ENCODE assay signal across 8 cellular contexts in genomic region chr13:30394798-30395191, GRCh38. TPM values are rescaled to one million over a fixed set of nuclear protein-coding genes. Genes with fewer than 3 reads are reported as not detected.
A peak's percentile ranks its signal among the peaks of the same experiment; 100 is the strongest.
DNase-seq lines count a peak whose midpoint lies in the region; ATAC-seq, FAIRE-seq and TF ChIP-seq lines count a peak whose summit lies in the region.

No MANE protein-coding gene starts in this region.

- H3K9me1 ChIP-seq in keratinocyte (ENCODE audit: control insufficient read depth, extremely low read depth, insufficient read depth, low read length) = no peaks in the 10 kb centered on the region

- H3K4me3 Mint-ChIP-seq in activated naive CD8-positive, alpha-beta T cell = peak overlapping the region; percentile 87
- peak overlapping the region; percentile 84 for H3K4me3 Mint-ChIP-seq in stimulated activated naive CD8-positive, alpha-beta T cell treated with anti-CD3 and anti-CD28 coated beads, Interleukin-15, Interleukin-2, amounts not matched to agents 100 ng/mL and 50 ng/mL, for 24 hours

- H2AFZ ChIP-seq in keratinocyte (ENCODE audit: control insufficient read depth, low read length) = peak overlapping the region; percentile 90

- H3K4me3 ChIP-seq in AG09309 (ENCODE audit: control insufficient read depth, low read depth, low read length) (peak overlapping the region; percentile 52), keratinocyte (ENCODE audit: control insufficient read depth in 2 of 3, extremely low read depth in 1 of 3, insufficient read depth in 2 of 3, low read depth in 1 of 3, low read length in 3 of 3) (peak overlapping the region; percentile 42 to 79 (median 61))

- ATAC-seq in GM19372 (IDR thresholded peaks at IDR 0.05; ENCODE audit: low read depth, unreplicated experiment) (peak; percentile 56), HG03442 (IDR thresholded peaks at IDR 0.05; ENCODE audit: unreplicated experiment) (peak; percentile 69)

- peak overlapping the region; percentile 88 for H3K27ac Mint-ChIP-seq in activated naive CD8-positive, alpha-beta T cell
- peak overlapping the region; percentile 84 for H3K27ac Mint-ChIP-seq in stimulated activated naive CD8-positive, alpha-beta T cell treated with anti-CD3 and anti-CD28 coated beads, Interleukin-15, Interleukin-2, amounts not matched to agents 100 ng/mL and 50 ng/mL, for 24 hours

- H3K4me1 Mint-ChIP-seq in activated naive CD8-positive, alpha-beta T cell (ENCODE audit: low read depth) = peaks cover 49% of the 10 kb centered on the region
- H3K4me1 Mint-ChIP-seq in stimulated activated naive CD8-positive, alpha-beta T cell treated with anti-CD3 and anti-CD28 coated beads, Interleukin-15, Interleukin-2, amounts not matched to agents 100 ng/mL and 50 ng/mL, for 24 hours (ENCODE audit: low read depth) = peaks cover 39% of the 10 kb centered on the region

- H3K27ac ChIP-seq in keratinocyte (ENCODE audit: control insufficient read depth, insufficient read depth, low read length) = peak overlapping the region; percentile 88

- H3K27me3 Mint-ChIP-seq in activated naive CD8-positive, alpha-beta T cell = no peaks in the 10 kb centered on the region
- H3K27me3 Mint-ChIP-seq in stimulated activated naive CD8-positive, alpha-beta T cell treated with anti-CD3 and anti-CD28 coated beads, Interleukin-15, Interleukin-2, amounts not matched to agents 100 ng/mL and 50 ng/mL, for 24 hours = no peaks in the 10 kb centered on the region

- peak overlapping the region; percentile 91 for H3K4me2 ChIP-seq in keratinocyte (ENCODE audit: control insufficient read depth, extremely low read depth, insufficient read depth, low read depth, low read length)

- H3K79me2 ChIP-seq in keratinocyte (ENCODE audit: control insufficient read depth, insufficient read depth, low read length) = no peaks in the 10 kb centered on the region

- H4K20me1 ChIP-seq in keratinocyte (ENCODE audit: control insufficient read depth, extremely low read depth, insufficient read depth, low read length) = no peaks in the 10 kb centered on the region

- no peaks in the 10 kb centered on the region for H3K9me3 ChIP-seq in keratinocyte (ENCODE audit: control insufficient read depth, low read depth, low read length)

- no peak for FAIRE-seq in keratinocyte (lab: Jason Lieb, UNC)

- dilution Hi-C loops in keratinocyte (cut with MboI; ENCODE audit: extremely low pct_ligation_motif_present, low sequenced_read_pairs) = no loop called here

- no peak for DNase-seq in AG09309 (ENCODE audit: low read depth)
- no peak for DNase-seq in keratinocyte (ENCODE audit: low read depth, low spot score)
- DNase-seq in glomerular visceral epithelial cell (ENCODE audit: extremely low spot score) = no peak
- DNase-seq in effector CD4-positive, alpha-beta T cell = no peak

- H3K36me3 Mint-ChIP-seq in activated naive CD8-positive, alpha-beta T cell = no peaks in the 10 kb centered on the region
- no peaks in the 10 kb centered on the region for H3K36me3 Mint-ChIP-seq in stimulated activated naive CD8-positive, alpha-beta T cell treated with anti-CD3 and anti-CD28 coated beads, Interleukin-15, Interleukin-2, amounts not matched to agents 100 ng/mL and 50 ng/mL, for 24 hours (ENCODE audit: low read depth)

- TF ChIP-seq CTCF in AG09309 (IDR thresholded peaks at IDR 0.05; ENCODE audit: control insufficient read depth, insufficient read depth, low read depth, low read length, missing control alignments) (no peak), keratinocyte (optimal IDR thresholded peaks at IDR 0.05 in 1 of 3, IDR thresholded peaks at IDR 0.05 in 1 of 3, conservative IDR thresholded peaks at IDR 0.05 in 1 of 3; ENCODE audit: extremely low read depth in 1 of 3, insufficient read depth in 2 of 3, low read length in 3 of 3) (no peak)

- no peaks in the 10 kb centered on the region for H3K9me3 Mint-ChIP-seq in activated naive CD8-positive, alpha-beta T cell (ENCODE audit: low read depth)
- H3K9me3 Mint-ChIP-seq in stimulated activated naive CD8-positive, alpha-beta T cell treated with anti-CD3 and anti-CD28 coated beads, Interleukin-15, Interleukin-2, amounts not matched to agents 100 ng/mL and 50 ng/mL, for 24 hours = no peaks in the 10 kb centered on the region

- H3K27me3 ChIP-seq in keratinocyte (ENCODE audit: control insufficient read depth, extremely low read depth, insufficient read depth, low read length) = no peaks in the 10 kb centered on the region

- peaks cover 7% of the 10 kb centered on the region for H3K4me1 ChIP-seq in keratinocyte (ENCODE audit: control insufficient read depth, extremely low read depth, insufficient read depth, low read length)

- no peaks in the 10 kb centered on the region for H3K36me3 ChIP-seq in keratinocyte (ENCODE audit: control insufficient read depth in 2 of 2, extremely low read depth in 1 of 2, insufficient read depth in 2 of 2, low read length in 2 of 2)

- H3K9ac ChIP-seq in keratinocyte (ENCODE audit: control insufficient read depth, extremely low read depth, insufficient read depth, low read length) = peak overlapping the region; percentile 85

RNA-seq across cellular contexts. Expression of gene UBE2L5, which starts 27.5 kb away (rescaled TPM):
- 0.26 to 0.38 TPM in 2 of 3 replicates, not detected in the other for polyA plus RNA-seq in keratinocyte
- polyA plus RNA-seq in keratinocyte (2011; ENCODE audit: low read depth) = not detected
- polyA plus RNA-seq in keratinocyte (2011; cell fraction: cytosol; rRNA removed) = 0.22 and 0.30 TPM in 2 replicates
- not detected in 2 replicates for polyA plus RNA-seq in keratinocyte (2011; cell fraction: nucleus; rRNA removed)
- polyA plus RNA-seq in keratinocyte (2012; ENCODE audit: low replicate concordance) = 0.34 TPM in 1 of 2 replicates, not detected in the other
- polyA minus RNA-seq in keratinocyte = not detected in 3 replicates
- polyA minus RNA-seq in keratinocyte (2011; cell fraction: cytosol; rRNA and poly(A)+ RNA removed) = not detected
- not detected in 2 replicates for polyA minus RNA-seq in keratinocyte (2011; cell fraction: nucleus; rRNA and poly(A)+ RNA removed)
